ENCODE assay signal across 8 cellular contexts in genomic region chr7:139645572-139646523, GRCh38.
DNase-seq lines count a peak whose midpoint lies in the region; ATAC-seq, FAIRE-seq and TF ChIP-seq lines count a peak whose summit lies in the region.

No MANE protein-coding gene starts in this region.

- DNase-seq in GM10248 (ENCODE audit: extremely low spot score) (peak; percentile 67), NCI-H1436 treated with DMSO at 0.1 percent for 48 hours (lab: John Stamatoyannopoulos, UW) (peak; percentile 10), SW 1271 (lab: John Stamatoyannopoulos, UW) (peak; percentile 9 to 61), adrenal gland (peak; percentile 81 to 94 (median 87)), heart right ventricle (peak; percentile 78 to 89), pulmonary artery endothelial cell (ENCODE audit: low read depth, low spot score) (peak; percentile 54), urothelium cell line (ENCODE audit: low spot score) (peak; percentile 69)

- peak; percentile 49 to 74 (median 68) for ATAC-seq in heart right ventricle
- no peak for ATAC-seq in GM21447 (IDR thresholded peaks at IDR 0.05; ENCODE audit: unreplicated experiment)

- TF ChIP-seq CTCF in GM10248 (IDR thresholded peaks at IDR 0.05; ENCODE audit: control extremely low read depth, extremely low read depth, low read depth, missing control alignments) (peak; percentile 94), adrenal gland (IDR thresholded peaks at IDR 0.05) (peak; percentile 86 to 95 (median 91)), heart right ventricle (IDR thresholded peaks at IDR 0.05) (peak; percentile 88 to 94 (median 91))

- no peaks in the 10 kb centered on the region for H3K27me3 ChIP-seq in adrenal gland
- no peaks in the 10 kb centered on the region for H3K27me3 ChIP-seq in heart right ventricle

- no peak overlapping the region for H3K4me3 ChIP-seq in adrenal gland
- no peak overlapping the region for H3K4me3 ChIP-seq in heart right ventricle

- TF ChIP-seq POLR2A in adrenal gland (IDR thresholded peaks at IDR 0.05): no peak

- H3K4me1 ChIP-seq in adrenal gland (replicated peaks in 1 of 2) (peaks cover 0 to 20% of the 10 kb centered on the region in 2 donors), heart right ventricle (peaks cover 5 to 58% (median 48%) of the 10 kb centered on the region in 9 donors)

- CTCF ChIA-PET in GM10248 (lab: Yijun Ruan, JAX): interaction anchor here (0.7 to 6.0 kb wide), 70 partner anchors 9 to 415 kb away, joined by 3 to 125 read pairs (median 4); partner anchors contain the start of gene HIPK2

- H3K36me3 ChIP-seq in adrenal gland (replicated peaks in 1 of 2): no peaks in the 10 kb centered on the region
- peaks cover 0 to 31% (median 0%) of the 10 kb centered on the region in 9 donors for H3K36me3 ChIP-seq in heart right ventricle

- intact Hi-C loops in adrenal gland (cut with DNase I) (loop anchor here in 1 of 2 donors (5.0 kb wide), 1 partner anchor 351 kb away; no protein-coding TSS in a partner anchor), heart right ventricle (cut with DNase I) (loop anchor here (1.0 to 5.0 kb wide), 9 partner anchors 86 to 357 kb away; partner anchors contain the start of gene HIPK2 (in 6 of the 10))

- no peak for FAIRE-seq in urothelium cell line (lab: Jason Lieb, UNC)

- WGBS in adrenal gland, 4 donors: 52 to 55% (median 53%) methylated on average over 19 of the region's 19 CpGs
- 54 to 59% methylated on average over 19 of the region's 19 CpGs for WGBS in heart right ventricle, 2 donors

- peak overlapping the region in 1 of 5 donors; percentile 0 for H3K27ac ChIP-seq in adrenal gland
- H3K27ac ChIP-seq in heart right ventricle: peak overlapping the region in 7 of 10 donors; percentile 16 to 84 (median 79)

- H3K9me3 ChIP-seq in adrenal gland (replicated peaks in 1 of 3) (no peaks in the 10 kb centered on the region), heart right ventricle (no peaks in the 10 kb centered on the region)

- POLR2A ChIA-PET in GM10248 (lab: Yijun Ruan, JAX): interaction anchor here (0.5 to 1.0 kb wide), 2 partner anchors 38 to 82 kb away, joined by 4 to 6 read pairs; no protein-coding TSS in a partner anchor

Comparison
In these comparisons a context has a peak if more than half of its experiments do, and no peak if none do; other contexts are left out.
1. DNase-seq: peak in every context shown above with its lines; median percentile 87 in adrenal gland; 84 in heart right ventricle; 69 in urothelium cell line; 67 in GM10248; 54 in pulmonary artery endothelial cell; 35 in SW 1271; 10 in NCI-H1436 treated with DMSO at 0.1 percent for 48 hours.